In genomic region chr3:12881858-12882257, GRCh38 we compare ENCODE assay signal across 8 cellular contexts.
DNase-seq lines count a peak whose midpoint lies in the region; ATAC-seq, FAIRE-seq and TF ChIP-seq lines count a peak whose summit lies in the region.
"Not testable (repeated sequence)": the region's sequence is repeated elsewhere in the genome, so short reads cannot be mapped to it uniquely, and the experiment has no call there.

No MANE protein-coding gene starts in this region.

- not testable (repeated sequence) for H3K27me3 ChIP-seq in DOHH2 (ENCODE audit: control insufficient read depth, low read length)

- FAIRE-seq in GM18507 (lab: Jason Lieb, UNC): peak; percentile 38

- H3K79me2 ChIP-seq in DOHH2 (ENCODE audit: control insufficient read depth, low read length): not testable (repeated sequence)

- H3K9me2 ChIP-seq in DOHH2 (replicated peaks; ENCODE audit: control insufficient read depth, low read length): not testable (repeated sequence)

- not testable (repeated sequence) for H3K27ac ChIP-seq in DOHH2 (ENCODE audit: low read depth, low read length)

- H4K20me1 ChIP-seq in DOHH2 (ENCODE audit: control insufficient read depth, insufficient read depth, low read depth, low read length): not testable (repeated sequence)

- H3K36me3 Mint-ChIP-seq in stimulated activated memory B cell treated with anti-CD40 and anti-IgM and Interleukin-4, amounts not matched to agents 10 μg/mL and 1 μg/mL and 100 μg/mL, for 72 hours: not testable (repeated sequence)

- peak overlapping the region; percentile 69 for H3K27ac Mint-ChIP-seq in stimulated activated memory B cell treated with anti-CD40 and anti-IgM and Interleukin-4, amounts not matched to agents 10 μg/mL and 1 μg/mL and 100 μg/mL, for 72 hours

- H3K27me3 Mint-ChIP-seq in stimulated activated memory B cell treated with anti-CD40 and anti-IgM and Interleukin-4, amounts not matched to agents 10 μg/mL and 1 μg/mL and 100 μg/mL, for 72 hours: not testable (repeated sequence)

- peak overlapping the region; percentile 20 for H3K4me2 ChIP-seq in DOHH2 (ENCODE audit: low read length)

- TF ChIP-seq CTCF in DOHH2 (IDR thresholded peaks at IDR 0.05; ENCODE audit: low read depth, low read length, poor library complexity, severe bottlenecking): peak; percentile 49

- not testable (repeated sequence) for H3F3A ChIP-seq in DOHH2 (ENCODE audit: control insufficient read depth, insufficient read depth)

- peaks cover 27% of the 10 kb centered on the region for H3K4me1 ChIP-seq in DOHH2 (ENCODE audit: control insufficient read depth, low read length)

- H3K36me3 ChIP-seq in DOHH2 (ENCODE audit: control insufficient read depth, low read length): not testable (repeated sequence)

- H3K9me3 ChIP-seq in DOHH2 (ENCODE audit: control insufficient read depth, insufficient read depth, low read length): not testable (repeated sequence)

- not testable (repeated sequence) for H3K4me3 ChIP-seq in DOHH2 (ENCODE audit: low read length)

- ATAC-seq in GM19395 (IDR thresholded peaks at IDR 0.05; ENCODE audit: unreplicated experiment): peak; percentile 57
- peak; percentile 61 for ATAC-seq in GM21529 (IDR thresholded peaks at IDR 0.05; ENCODE audit: unreplicated experiment)
- peak; percentile 41 for ATAC-seq in HG02642 (IDR thresholded peaks at IDR 0.05; ENCODE audit: poor library complexity, unreplicated experiment)
- peak; percentile 52 for ATAC-seq in HG03159 (IDR thresholded peaks at IDR 0.05; ENCODE audit: unreplicated experiment)
- ATAC-seq in stimulated activated memory B cell treated with anti-CD40 and anti-IgM and Interleukin-4, amounts not matched to agents 10 μg/mL and 1 μg/mL and 100 μg/mL, for 72 hours: peak; percentile 89

- H3K9me3 Mint-ChIP-seq in stimulated activated memory B cell treated with anti-CD40 and anti-IgM and Interleukin-4, amounts not matched to agents 10 μg/mL and 1 μg/mL and 100 μg/mL, for 72 hours: not testable (repeated sequence)

- peak overlapping the region; percentile 16 for H3K4me3 Mint-ChIP-seq in stimulated activated memory B cell treated with anti-CD40 and anti-IgM and Interleukin-4, amounts not matched to agents 10 μg/mL and 1 μg/mL and 100 μg/mL, for 72 hours

- DNase-seq in GM18507 (ENCODE audit: extremely low spot score, insufficient read length, low read depth): not testable (repeated sequence)
- DNase-seq in RPMI8226: peak; percentile 60

- peaks cover 37% of the 10 kb centered on the region for H3K4me1 Mint-ChIP-seq in stimulated activated memory B cell treated with anti-CD40 and anti-IgM and Interleukin-4, amounts not matched to agents 10 μg/mL and 1 μg/mL and 100 μg/mL, for 72 hours
